25 cellular contexts compared by ENCODE assay signal in the genomic region with DNA sequence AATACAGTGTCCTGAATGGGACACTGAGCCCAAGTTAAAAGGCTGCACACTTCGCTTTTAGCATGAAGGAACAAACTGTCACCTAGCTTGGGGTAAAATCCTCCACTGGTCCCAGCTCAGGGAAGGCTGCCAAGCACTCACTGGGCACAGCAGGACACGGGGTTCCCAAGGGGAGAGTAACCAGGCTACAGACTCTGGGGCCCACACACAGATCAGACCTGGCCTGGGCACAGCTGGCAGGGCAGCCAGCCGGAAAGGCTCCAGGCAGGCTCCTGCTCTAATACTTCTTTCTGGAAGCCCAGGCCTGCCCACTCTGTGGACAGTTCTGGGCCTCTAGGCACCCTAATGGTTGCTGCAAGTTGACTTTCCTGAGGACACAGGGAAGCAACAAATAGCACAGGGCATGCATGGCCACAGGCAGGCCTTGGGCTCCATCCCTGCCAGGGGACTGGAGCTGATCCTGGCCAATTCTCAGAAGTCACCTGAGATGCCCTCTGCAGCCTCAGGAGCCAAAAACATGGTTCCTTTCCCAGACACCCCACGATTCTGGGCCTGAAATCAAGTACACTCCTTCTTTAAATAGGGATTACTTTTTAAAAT. TPM values are rescaled to one million over a fixed set of nuclear protein-coding genes. Genes with fewer than 3 reads are reported as not detected.
DNase-seq lines count a peak whose midpoint lies in the region; ATAC-seq, FAIRE-seq and TF ChIP-seq lines count a peak whose summit lies in the region.
"Had no signal": no experiment of that assay in that cellular context is flagged by ENCODE, and none has a peak within 500 bp of the region (broad histone marks: within the 10 kb centered on the region; RNA-seq: fewer than 3 reads in every experiment).

No MANE protein-coding gene starts in this region.

- peaks cover 8% of the 10 kb centered on the region for H3K9me3 Mint-ChIP-seq in endothelial cell (ENCODE audit: unreplicated experiment)
- peaks cover 15% of the 10 kb centered on the region for H3K9me3 Mint-ChIP-seq in activated T-cell treated with anti-CD3 and anti-CD28 coated beads, Interleukin-2, amount 50 U/mL, for 4 hours
- H3K9me3 Mint-ChIP-seq: activated T-helper 1 cell treated with anti-CD3 and anti-CD28 coated beads, Interleukin-12 subunit alpha, Interleukin-12 subunit beta, Interleukin-2, Interleukin-4 antibody, amounts not matched to agents 30 ng/mL and 10 ng/mL and 1 ng/mL, durations not matched to agents 14 hours and 24 hours and 36 hours had no signal

- no peak for ATAC-seq in HG03045 (IDR thresholded peaks at IDR 0.05; ENCODE audit: unreplicated experiment)
- ATAC-seq in activated T-cell treated with anti-CD3 and anti-CD28 coated beads, Interleukin-2, amount 50 U/mL, for 4 hours: no peak
- ATAC-seq: activated naive CD8-positive, alpha-beta T cell treated with anti-CD3 and anti-CD28 coated beads, Interleukin-2, amount 50 U/mL, for 24 hours; gastrocnemius medialis; lower lobe of right lung had no signal

- DNase-seq in G401 (ENCODE audit: low spot score): peak; percentile 32
- DNase-seq in glomerular visceral epithelial cell (ENCODE audit: extremely low spot score): peak; percentile 18
- DNase-seq in myocyte (ENCODE audit: low read depth): peak; percentile 45
- DNase-seq in endothelial cell (ENCODE audit: low spot score): no peak
- no peak for DNase-seq in activated T-cell treated with anti-CD3 and anti-CD28 coated beads, Interleukin-2, amount 50 U/mL, for 4 hours
- no peak for DNase-seq in urothelium cell line (ENCODE audit: low spot score)
- DNase-seq: activated naive CD8-positive, alpha-beta T cell treated with anti-CD3 and anti-CD28 coated beads, Interleukin-2, amount 50 U/mL, for 24 hours; CD4-positive, alpha-beta T cell; gastrocnemius medialis; HFFc6; IMR-90; lower lobe of right lung; MM.1S; naive B cell; NCI-H1694; NCI-H510A; small intestine had no signal

- peaks cover 48% of the 10 kb centered on the region for H3K36me3 Mint-ChIP-seq in endothelial cell (ENCODE audit: low read depth, unreplicated experiment)
- no peaks in the 10 kb centered on the region for H3K36me3 Mint-ChIP-seq in activated T-cell treated with anti-CD3 and anti-CD28 coated beads, Interleukin-2, amount 50 U/mL, for 4 hours (ENCODE audit: insufficient read depth)

- no peak overlapping the region for H3K27ac Mint-ChIP-seq in endothelial cell (ENCODE audit: unreplicated experiment)
- H3K27ac Mint-ChIP-seq: activated naive CD8-positive, alpha-beta T cell treated with anti-CD3 and anti-CD28 coated beads, Interleukin-2, amount 50 U/mL, for 24 hours; activated T-helper 1 cell treated with anti-CD3 and anti-CD28 coated beads, Interleukin-12 subunit alpha, Interleukin-12 subunit beta, Interleukin-2, Interleukin-4 antibody, amounts not matched to agents 30 ng/mL and 10 ng/mL and 1 ng/mL, durations not matched to agents 14 hours and 24 hours and 36 hours; CD4-positive, alpha-beta T cell; HFFc6; naive B cell had no signal

- TF ChIP-seq CTCF in 22Rv1 (IDR thresholded peaks at IDR 0.05) (no peak), endothelial cell (IDR thresholded peaks at IDR 0.05; ENCODE audit: unreplicated experiment) (no peak)

- H3K4me1 Mint-ChIP-seq in endothelial cell (ENCODE audit: unreplicated experiment): peaks cover 4% of the 10 kb centered on the region
- no peaks in the 10 kb centered on the region for H3K4me1 Mint-ChIP-seq in activated T-cell treated with anti-CD3 and anti-CD28 coated beads, Interleukin-2, amount 50 U/mL, for 4 hours (ENCODE audit: low read depth)
- H3K4me1 Mint-ChIP-seq: activated naive CD8-positive, alpha-beta T cell treated with anti-CD3 and anti-CD28 coated beads, Interleukin-2, amount 50 U/mL, for 24 hours; naive B cell had no signal

- no peak for FAIRE-seq in urothelium cell line (lab: Jason Lieb, UNC)
- FAIRE-seq: bronchial epithelial cell, small intestine had no signal

- in situ Hi-C loops in G401 (cut with HindIII; ENCODE audit: low sequenced_read_pairs): no loop called here

- H3K27ac ChIP-seq in 22Rv1: peak overlapping the region; percentile 25; the same call in 1 of the 2 replicates
- H3K27ac ChIP-seq: gastrocnemius medialis, lower lobe of right lung had no signal

- no peak overlapping the region for H3K4me3 Mint-ChIP-seq in endothelial cell (ENCODE audit: unreplicated experiment)
- H3K4me3 Mint-ChIP-seq in activated T-cell treated with anti-CD3 and anti-CD28 coated beads, Interleukin-2, amount 50 U/mL, for 4 hours: no peak overlapping the region
- H3K4me3 Mint-ChIP-seq: activated naive CD8-positive, alpha-beta T cell treated with anti-CD3 and anti-CD28 coated beads, Interleukin-2, amount 50 U/mL, for 24 hours; activated T-helper 1 cell treated with anti-CD3 and anti-CD28 coated beads, Interleukin-12 subunit alpha, Interleukin-12 subunit beta, Interleukin-2, Interleukin-4 antibody, amounts not matched to agents 30 ng/mL and 10 ng/mL and 1 ng/mL, durations not matched to agents 14 hours and 24 hours and 36 hours; CD4-positive, alpha-beta T cell; HFFc6; naive B cell had no signal

- H3K27me3 Mint-ChIP-seq in endothelial cell (ENCODE audit: unreplicated experiment): peaks cover 5% of the 10 kb centered on the region
- H3K27me3 Mint-ChIP-seq in activated T-cell treated with anti-CD3 and anti-CD28 coated beads, Interleukin-2, amount 50 U/mL, for 4 hours (ENCODE audit: low read depth): peaks cover 5% of the 10 kb centered on the region
- H3K27me3 Mint-ChIP-seq: activated naive CD8-positive, alpha-beta T cell treated with anti-CD3 and anti-CD28 coated beads, Interleukin-2, amount 50 U/mL, for 24 hours; naive B cell had no signal

RNA-seq across cellular contexts. Expression of a gene that starts 18.7 kb away (rescaled TPM):
- total RNA-seq in G401 (2014; rRNA removed; shearing (Covaris generic)): not detected in 2 replicates
- total RNA-seq in myocyte (not detected in 2 replicates), endothelial cell (ENCODE audit: unreplicated experiment) (not detected)
- not detected for polyA plus RNA-seq in myocyte (2012)
- total RNA-seq in activated T-cell treated with anti-CD3 and anti-CD28 coated beads, Interleukin-2, amount 50 U/mL, for 4 hours: not detected
- total RNA-seq: activated CD8-positive, alpha-beta memory T cell treated with anti-CD3 and anti-CD28 coated beads for 36 hours; activated T-helper 1 cell treated with anti-CD3 and anti-CD28 coated beads, Interleukin-12 subunit alpha, Interleukin-12 subunit beta, Interleukin-2, Interleukin-4 antibody, amounts not matched to agents 30 ng/mL and 10 ng/mL and 1 ng/mL, durations not matched to agents 14 hours and 24 hours and 36 hours; bronchial epithelial cell; CD4-positive, alpha-beta T cell; gastrocnemius medialis; HFFc6; IMR-90; lower lobe of right lung; osteocyte; subcutaneous adipose tissue had no signal
- polyA plus RNA-seq: AG04450, IMR-90 had no signal

Comparison
In these comparisons a context has a peak if more than half of its experiments do, and no peak if none do; other contexts are left out.
1. DNase-seq: peak in G401 (single experiment), glomerular visceral epithelial cell (single experiment) and myocyte (single experiment); none in endothelial cell (single experiment), activated T-cell treated with anti-CD3 and anti-CD28 coated beads, Interleukin-2, amount 50 U/mL, for 4 hours (single experiment) and urothelium cell line (single experiment).